Comparison of ENCODE assay signal across 1 cellular context in the genomic region with DNA sequence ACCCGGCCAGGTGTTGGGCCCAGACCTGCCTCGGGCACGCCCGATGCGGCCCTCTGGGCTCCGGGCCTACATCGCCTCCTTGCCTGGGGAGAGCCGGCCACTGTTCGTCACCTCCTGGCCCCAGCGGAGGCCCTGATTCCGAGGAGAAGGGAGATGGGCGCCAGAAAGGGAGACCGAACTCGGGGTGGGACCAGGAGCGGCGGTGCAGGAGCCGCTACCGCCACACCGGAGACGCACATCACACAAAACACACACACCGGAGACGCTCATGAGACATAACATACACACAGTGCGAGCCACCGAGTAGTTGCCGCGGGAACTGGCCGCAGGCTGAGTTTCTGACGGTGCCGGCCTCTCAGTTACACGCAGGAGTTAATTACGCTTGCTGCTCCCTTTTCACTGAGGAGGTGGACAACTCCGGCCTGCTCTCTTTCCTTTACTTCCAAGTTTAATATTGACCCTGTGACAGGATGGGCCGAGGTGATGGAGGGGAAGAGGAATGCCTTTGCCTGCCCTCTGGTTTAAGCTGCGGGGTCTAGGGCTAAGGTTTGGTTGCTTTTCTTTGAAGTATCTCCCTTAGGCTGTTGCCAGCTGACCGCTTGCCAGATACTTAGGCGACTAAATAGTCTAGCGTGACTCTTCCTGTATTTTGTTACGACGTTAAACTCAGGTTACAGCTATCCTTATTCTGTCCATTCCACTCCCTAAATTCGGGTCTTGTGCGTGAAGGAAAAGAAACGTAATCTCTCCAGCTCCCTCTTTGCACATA.
TF ChIP-seq lines count a peak whose summit lies in the region.

No MANE protein-coding gene starts in this region.

TF ChIP-seq in K562, 482 proteins besides CTCF, POLR2A, EP300 and RAD21 (continued from another document):
- TF ChIP-seq NR1H2 (CRISPR knock-in tag; IDR thresholded peaks at IDR 0.05) (peak; percentile 55; the same call in 1 of the 2 replicates), RBBP5 (IDR thresholded peaks at IDR 0.05; ENCODE audit: borderline replicate concordance, insufficient read depth, low read length, poor library complexity, severe bottlenecking) (peak; percentile 82), HOXB6 (CRISPR knock-in tag; IDR thresholded peaks at IDR 0.05; ENCODE audit: borderline replicate concordance) (no peak), ZNF175 (CRISPR knock-in tag; IDR thresholded peaks at IDR 0.05; ENCODE audit: low read depth) (no peak), ZFX (CRISPR knock-in tag; IDR thresholded peaks at IDR 0.05) (peak; percentile 89)
- TF ChIP-seq, protein P1, sequence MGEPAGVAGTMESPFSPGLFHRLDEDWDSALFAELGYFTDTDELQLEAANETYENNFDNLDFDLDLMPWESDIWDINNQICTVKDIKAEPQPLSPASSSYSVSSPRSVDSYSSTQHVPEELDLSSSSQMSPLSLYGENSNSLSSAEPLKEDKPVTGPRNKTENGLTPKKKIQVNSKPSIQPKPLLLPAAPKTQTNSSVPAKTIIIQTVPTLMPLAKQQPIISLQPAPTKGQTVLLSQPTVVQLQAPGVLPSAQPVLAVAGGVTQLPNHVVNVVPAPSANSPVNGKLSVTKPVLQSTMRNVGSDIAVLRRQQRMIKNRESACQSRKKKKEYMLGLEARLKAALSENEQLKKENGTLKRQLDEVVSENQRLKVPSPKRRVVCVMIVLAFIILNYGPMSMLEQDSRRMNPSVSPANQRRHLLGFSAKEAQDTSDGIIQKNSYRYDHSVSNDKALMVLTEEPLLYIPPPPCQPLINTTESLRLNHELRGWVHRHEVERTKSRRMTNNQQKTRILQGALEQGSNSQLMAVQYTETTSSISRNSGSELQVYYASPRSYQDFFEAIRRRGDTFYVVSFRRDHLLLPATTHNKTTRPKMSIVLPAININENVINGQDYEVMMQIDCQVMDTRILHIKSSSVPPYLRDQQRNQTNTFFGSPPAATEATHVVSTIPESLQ (CRISPR knock-in tag; IDR thresholded peaks at IDR 0.05): peak; percentile 14; the same call in 1 of the 2 replicates
- TF ChIP-seq, protein P2, sequence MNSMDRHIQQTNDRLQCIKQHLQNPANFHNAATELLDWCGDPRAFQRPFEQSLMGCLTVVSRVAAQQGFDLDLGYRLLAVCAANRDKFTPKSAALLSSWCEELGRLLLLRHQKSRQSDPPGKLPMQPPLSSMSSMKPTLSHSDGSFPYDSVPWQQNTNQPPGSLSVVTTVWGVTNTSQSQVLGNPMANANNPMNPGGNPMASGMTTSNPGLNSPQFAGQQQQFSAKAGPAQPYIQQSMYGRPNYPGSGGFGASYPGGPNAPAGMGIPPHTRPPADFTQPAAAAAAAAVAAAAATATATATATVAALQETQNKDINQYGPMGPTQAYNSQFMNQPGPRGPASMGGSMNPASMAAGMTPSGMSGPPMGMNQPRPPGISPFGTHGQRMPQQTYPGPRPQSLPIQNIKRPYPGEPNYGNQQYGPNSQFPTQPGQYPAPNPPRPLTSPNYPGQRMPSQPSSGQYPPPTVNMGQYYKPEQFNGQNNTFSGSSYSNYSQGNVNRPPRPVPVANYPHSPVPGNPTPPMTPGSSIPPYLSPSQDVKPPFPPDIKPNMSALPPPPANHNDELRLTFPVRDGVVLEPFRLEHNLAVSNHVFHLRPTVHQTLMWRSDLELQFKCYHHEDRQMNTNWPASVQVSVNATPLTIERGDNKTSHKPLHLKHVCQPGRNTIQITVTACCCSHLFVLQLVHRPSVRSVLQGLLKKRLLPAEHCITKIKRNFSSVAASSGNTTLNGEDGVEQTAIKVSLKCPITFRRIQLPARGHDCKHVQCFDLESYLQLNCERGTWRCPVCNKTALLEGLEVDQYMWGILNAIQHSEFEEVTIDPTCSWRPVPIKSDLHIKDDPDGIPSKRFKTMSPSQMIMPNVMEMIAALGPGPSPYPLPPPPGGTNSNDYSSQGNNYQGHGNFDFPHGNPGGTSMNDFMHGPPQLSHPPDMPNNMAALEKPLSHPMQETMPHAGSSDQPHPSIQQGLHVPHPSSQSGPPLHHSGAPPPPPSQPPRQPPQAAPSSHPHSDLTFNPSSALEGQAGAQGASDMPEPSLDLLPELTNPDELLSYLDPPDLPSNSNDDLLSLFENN (IDR thresholded peaks at IDR 0.05; ENCODE audit: low read depth in 2 of 2, low read length in 2 of 2): no peak
